ENCODE assay signal across 1 cellular context in the genomic region with DNA sequence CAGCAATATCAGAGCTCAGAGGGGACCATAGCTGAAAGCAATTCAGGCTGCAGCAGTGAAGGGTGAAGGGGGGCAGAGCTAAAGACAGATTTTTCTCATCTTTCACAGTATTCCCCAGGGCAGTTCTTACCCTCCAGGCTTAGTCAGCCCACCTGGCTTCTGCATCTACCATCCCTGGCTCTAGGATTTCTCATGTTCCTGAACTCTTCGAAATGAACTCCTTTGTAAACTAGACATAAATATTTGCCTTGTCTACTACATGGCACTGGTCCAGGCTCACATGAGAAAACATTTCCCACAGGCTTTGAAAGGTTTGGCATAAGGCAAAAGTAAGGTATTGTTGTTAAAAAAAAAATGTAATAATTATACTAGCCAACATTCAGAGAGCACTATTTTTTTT.
TF ChIP-seq lines count a peak whose summit lies in the region.

No MANE protein-coding gene starts in this region.

TF ChIP-seq in HepG2, 621 proteins besides CTCF, POLR2A, EP300 and RAD21:
- TF ChIP-seq BCL6 (CRISPR knock-in tag; IDR thresholded peaks at IDR 0.05) (peak; percentile 60), ZNF879 (CRISPR knock-in tag; IDR thresholded peaks at IDR 0.05) (no peak), TCF7 (IDR thresholded peaks at IDR 0.05; ENCODE audit: low read depth) (no peak), MAFG (CRISPR knock-in tag; IDR thresholded peaks at IDR 0.05) (no peak), POLR2AphosphoS5 (IDR thresholded peaks at IDR 0.05; ENCODE audit: low read depth, low read length) (no peak), SOX5 (CRISPR knock-in tag; IDR thresholded peaks at IDR 0.05; ENCODE audit: borderline replicate concordance) (peak; percentile 57; the same call in 1 of the 2 replicates), SOX13 (IDR thresholded peaks at IDR 0.05) (no peak), SOX13 (CRISPR knock-in tag; conservative IDR thresholded peaks at IDR 0.05 in 1 of 2, IDR thresholded peaks at IDR 0.05 in 1 of 2) (peak in 1 of 2 experiments; percentile 17; a peak in 1 of 4 replicates), GATAD1 (CRISPR knock-in tag; IDR thresholded peaks at IDR 0.05) (no peak), ARNT2 (CRISPR knock-in tag; IDR thresholded peaks at IDR 0.05; ENCODE audit: low read depth) (no peak), ZNF747 (CRISPR knock-in tag; IDR thresholded peaks at IDR 0.05; ENCODE audit: borderline replicate concordance) (no peak), RARA (CRISPR knock-in tag; IDR thresholded peaks at IDR 0.05) (peak; percentile 27; the same call in 1 of the 2 replicates), TP53 (CRISPR knock-in tag; conservative IDR thresholded peaks at IDR 0.05) (no peak), DR1 (CRISPR knock-in tag; IDR thresholded peaks at IDR 0.05) (no peak), SETDB1 (CRISPR knock-in tag; IDR thresholded peaks at IDR 0.05; ENCODE audit: borderline replicate concordance) (no peak), ONECUT2 (CRISPR knock-in tag; IDR thresholded peaks at IDR 0.05) (no peak), ATF7-NPFF (CRISPR knock-in tag; IDR thresholded peaks at IDR 0.05; ENCODE audit: low read depth) (no peak), ZFP62 (CRISPR knock-in tag; IDR thresholded peaks at IDR 0.05) (no peak)
- TF ChIP-seq, protein P1, sequence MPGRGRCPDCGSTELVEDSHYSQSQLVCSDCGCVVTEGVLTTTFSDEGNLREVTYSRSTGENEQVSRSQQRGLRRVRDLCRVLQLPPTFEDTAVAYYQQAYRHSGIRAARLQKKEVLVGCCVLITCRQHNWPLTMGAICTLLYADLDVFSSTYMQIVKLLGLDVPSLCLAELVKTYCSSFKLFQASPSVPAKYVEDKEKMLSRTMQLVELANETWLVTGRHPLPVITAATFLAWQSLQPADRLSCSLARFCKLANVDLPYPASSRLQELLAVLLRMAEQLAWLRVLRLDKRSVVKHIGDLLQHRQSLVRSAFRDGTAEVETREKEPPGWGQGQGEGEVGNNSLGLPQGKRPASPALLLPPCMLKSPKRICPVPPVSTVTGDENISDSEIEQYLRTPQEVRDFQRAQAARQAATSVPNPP (CRISPR knock-in tag; IDR thresholded peaks at IDR 0.05), result no peak
- TF ChIP-seq, protein P2, sequence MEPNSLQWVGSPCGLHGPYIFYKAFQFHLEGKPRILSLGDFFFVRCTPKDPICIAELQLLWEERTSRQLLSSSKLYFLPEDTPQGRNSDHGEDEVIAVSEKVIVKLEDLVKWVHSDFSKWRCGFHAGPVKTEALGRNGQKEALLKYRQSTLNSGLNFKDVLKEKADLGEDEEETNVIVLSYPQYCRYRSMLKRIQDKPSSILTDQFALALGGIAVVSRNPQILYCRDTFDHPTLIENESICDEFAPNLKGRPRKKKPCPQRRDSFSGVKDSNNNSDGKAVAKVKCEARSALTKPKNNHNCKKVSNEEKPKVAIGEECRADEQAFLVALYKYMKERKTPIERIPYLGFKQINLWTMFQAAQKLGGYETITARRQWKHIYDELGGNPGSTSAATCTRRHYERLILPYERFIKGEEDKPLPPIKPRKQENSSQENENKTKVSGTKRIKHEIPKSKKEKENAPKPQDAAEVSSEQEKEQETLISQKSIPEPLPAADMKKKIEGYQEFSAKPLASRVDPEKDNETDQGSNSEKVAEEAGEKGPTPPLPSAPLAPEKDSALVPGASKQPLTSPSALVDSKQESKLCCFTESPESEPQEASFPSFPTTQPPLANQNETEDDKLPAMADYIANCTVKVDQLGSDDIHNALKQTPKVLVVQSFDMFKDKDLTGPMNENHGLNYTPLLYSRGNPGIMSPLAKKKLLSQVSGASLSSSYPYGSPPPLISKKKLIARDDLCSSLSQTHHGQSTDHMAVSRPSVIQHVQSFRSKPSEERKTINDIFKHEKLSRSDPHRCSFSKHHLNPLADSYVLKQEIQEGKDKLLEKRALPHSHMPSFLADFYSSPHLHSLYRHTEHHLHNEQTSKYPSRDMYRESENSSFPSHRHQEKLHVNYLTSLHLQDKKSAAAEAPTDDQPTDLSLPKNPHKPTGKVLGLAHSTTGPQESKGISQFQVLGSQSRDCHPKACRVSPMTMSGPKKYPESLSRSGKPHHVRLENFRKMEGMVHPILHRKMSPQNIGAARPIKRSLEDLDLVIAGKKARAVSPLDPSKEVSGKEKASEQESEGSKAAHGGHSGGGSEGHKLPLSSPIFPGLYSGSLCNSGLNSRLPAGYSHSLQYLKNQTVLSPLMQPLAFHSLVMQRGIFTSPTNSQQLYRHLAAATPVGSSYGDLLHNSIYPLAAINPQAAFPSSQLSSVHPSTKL (CRISPR knock-in tag; IDR thresholded peaks at IDR 0.05), result 0 out of 2 replicates have a peak, but pooled peaks have one; percentile 36
- TF ChIP-seq, protein P3, sequence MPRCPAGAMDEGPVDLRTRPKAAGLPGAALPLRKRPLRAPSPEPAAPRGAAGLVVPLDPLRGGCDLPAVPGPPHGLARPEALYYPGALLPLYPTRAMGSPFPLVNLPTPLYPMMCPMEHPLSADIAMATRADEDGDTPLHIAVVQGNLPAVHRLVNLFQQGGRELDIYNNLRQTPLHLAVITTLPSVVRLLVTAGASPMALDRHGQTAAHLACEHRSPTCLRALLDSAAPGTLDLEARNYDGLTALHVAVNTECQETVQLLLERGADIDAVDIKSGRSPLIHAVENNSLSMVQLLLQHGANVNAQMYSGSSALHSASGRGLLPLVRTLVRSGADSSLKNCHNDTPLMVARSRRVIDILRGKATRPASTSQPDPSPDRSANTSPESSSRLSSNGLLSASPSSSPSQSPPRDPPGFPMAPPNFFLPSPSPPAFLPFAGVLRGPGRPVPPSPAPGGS (CRISPR knock-in tag; IDR thresholded peaks at IDR 0.05), result no peak
- TF ChIP-seq, protein P4, sequence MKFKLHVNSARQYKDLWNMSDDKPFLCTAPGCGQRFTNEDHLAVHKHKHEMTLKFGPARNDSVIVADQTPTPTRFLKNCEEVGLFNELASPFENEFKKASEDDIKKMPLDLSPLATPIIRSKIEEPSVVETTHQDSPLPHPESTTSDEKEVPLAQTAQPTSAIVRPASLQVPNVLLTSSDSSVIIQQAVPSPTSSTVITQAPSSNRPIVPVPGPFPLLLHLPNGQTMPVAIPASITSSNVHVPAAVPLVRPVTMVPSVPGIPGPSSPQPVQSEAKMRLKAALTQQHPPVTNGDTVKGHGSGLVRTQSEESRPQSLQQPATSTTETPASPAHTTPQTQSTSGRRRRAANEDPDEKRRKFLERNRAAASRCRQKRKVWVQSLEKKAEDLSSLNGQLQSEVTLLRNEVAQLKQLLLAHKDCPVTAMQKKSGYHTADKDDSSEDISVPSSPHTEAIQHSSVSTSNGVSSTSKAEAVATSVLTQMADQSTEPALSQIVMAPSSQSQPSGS (CRISPR knock-in tag; IDR thresholded peaks at IDR 0.05), result no peak
TF ChIP-seq in HepG2: peak in this region for 5.
